Comparison of ENCODE assay signal across 1 cellular context in genomic region chr19:38264486-38265212, GRCh38.
TF ChIP-seq lines count a peak whose summit lies in the region.

TSS of gene SPINT2 (plus strand) at chr19:38264573. CDS start at chr19:38264893, 320 bp downstream.

TF ChIP-seq in HEK293, 187 proteins besides CTCF, POLR2A, EP300 and RAD21 (continued from another document and continues in another):
- no peak for TF ChIP-seq ZNF398 (tag by site-specific recombination; IDR thresholded peaks at IDR 0.05)
- TF ChIP-seq ZNF558 (tag by site-specific recombination; IDR thresholded peaks at IDR 0.05), result no peak
- no peak; the same call in 1 of the 2 replicates for TF ChIP-seq ZSCAN16 (tag by site-specific recombination; IDR thresholded peaks at IDR 0.05)
- peak; percentile 61; the same call in 1 of the 2 replicates for TF ChIP-seq ZNF785 (tag by site-specific recombination; IDR thresholded peaks at IDR 0.05)
- no peak; the same call in 1 of the 2 replicates for TF ChIP-seq PRDM2 (tag by site-specific recombination; IDR thresholded peaks at IDR 0.05; ENCODE audit: borderline replicate concordance)
- TF ChIP-seq ZNF664 (tag by site-specific recombination; IDR thresholded peaks at IDR 0.05), result no peak
- no peak for TF ChIP-seq ZNF473 (tag by site-specific recombination; IDR thresholded peaks at IDR 0.05)
- no peak for TF ChIP-seq ZNF366 (tag by site-specific recombination; conservative IDR thresholded peaks at IDR 0.05)
- peak; percentile 82; the same call in 1 of the 2 replicates for TF ChIP-seq ZBTB7A (tag by site-specific recombination; IDR thresholded peaks at IDR 0.05; ENCODE audit: low read depth)
- TF ChIP-seq GLIS1 (tag by site-specific recombination; IDR thresholded peaks at IDR 0.05), result peak; percentile 60
- no peak for TF ChIP-seq ZNF211 (tag by site-specific recombination; IDR thresholded peaks at IDR 0.05; ENCODE audit: low read depth)
- TF ChIP-seq, protein P1, sequence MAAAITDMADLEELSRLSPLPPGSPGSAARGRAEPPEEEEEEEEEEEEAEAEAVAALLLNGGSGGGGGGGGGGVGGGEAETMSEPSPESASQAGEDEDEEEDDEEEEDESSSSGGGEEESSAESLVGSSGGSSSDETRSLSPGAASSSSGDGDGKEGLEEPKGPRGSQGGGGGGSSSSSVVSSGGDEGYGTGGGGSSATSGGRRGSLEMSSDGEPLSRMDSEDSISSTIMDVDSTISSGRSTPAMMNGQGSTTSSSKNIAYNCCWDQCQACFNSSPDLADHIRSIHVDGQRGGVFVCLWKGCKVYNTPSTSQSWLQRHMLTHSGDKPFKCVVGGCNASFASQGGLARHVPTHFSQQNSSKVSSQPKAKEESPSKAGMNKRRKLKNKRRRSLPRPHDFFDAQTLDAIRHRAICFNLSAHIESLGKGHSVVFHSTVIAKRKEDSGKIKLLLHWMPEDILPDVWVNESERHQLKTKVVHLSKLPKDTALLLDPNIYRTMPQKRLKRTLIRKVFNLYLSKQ (tag by site-specific recombination; IDR thresholded peaks at IDR 0.05; ENCODE audit: borderline replicate concordance), result no peak
- TF ChIP-seq TRIM28 (IDR thresholded peaks at IDR 0.05; ENCODE audit: borderline replicate concordance, low read length), result no peak
- TF ChIP-seq ZBTB20 (tag by site-specific recombination; IDR thresholded peaks at IDR 0.05), result peak; percentile 69; the same call in 1 of the 2 replicates
- TF ChIP-seq MZF1 (tag by site-specific recombination; IDR thresholded peaks at IDR 0.05; ENCODE audit: borderline replicate concordance), result no peak
- no peak for TF ChIP-seq TCF7L2 (IDR thresholded peaks at IDR 0.05; ENCODE audit: borderline replicate concordance, low read depth, low read length)
- no peak for TF ChIP-seq ZNF776 (tag by site-specific recombination; IDR thresholded peaks at IDR 0.05; ENCODE audit: borderline replicate concordance)
- peak; percentile 90 for TF ChIP-seq ZNF600 (tag by site-specific recombination; IDR thresholded peaks at IDR 0.05)
- TF ChIP-seq, protein P2, sequence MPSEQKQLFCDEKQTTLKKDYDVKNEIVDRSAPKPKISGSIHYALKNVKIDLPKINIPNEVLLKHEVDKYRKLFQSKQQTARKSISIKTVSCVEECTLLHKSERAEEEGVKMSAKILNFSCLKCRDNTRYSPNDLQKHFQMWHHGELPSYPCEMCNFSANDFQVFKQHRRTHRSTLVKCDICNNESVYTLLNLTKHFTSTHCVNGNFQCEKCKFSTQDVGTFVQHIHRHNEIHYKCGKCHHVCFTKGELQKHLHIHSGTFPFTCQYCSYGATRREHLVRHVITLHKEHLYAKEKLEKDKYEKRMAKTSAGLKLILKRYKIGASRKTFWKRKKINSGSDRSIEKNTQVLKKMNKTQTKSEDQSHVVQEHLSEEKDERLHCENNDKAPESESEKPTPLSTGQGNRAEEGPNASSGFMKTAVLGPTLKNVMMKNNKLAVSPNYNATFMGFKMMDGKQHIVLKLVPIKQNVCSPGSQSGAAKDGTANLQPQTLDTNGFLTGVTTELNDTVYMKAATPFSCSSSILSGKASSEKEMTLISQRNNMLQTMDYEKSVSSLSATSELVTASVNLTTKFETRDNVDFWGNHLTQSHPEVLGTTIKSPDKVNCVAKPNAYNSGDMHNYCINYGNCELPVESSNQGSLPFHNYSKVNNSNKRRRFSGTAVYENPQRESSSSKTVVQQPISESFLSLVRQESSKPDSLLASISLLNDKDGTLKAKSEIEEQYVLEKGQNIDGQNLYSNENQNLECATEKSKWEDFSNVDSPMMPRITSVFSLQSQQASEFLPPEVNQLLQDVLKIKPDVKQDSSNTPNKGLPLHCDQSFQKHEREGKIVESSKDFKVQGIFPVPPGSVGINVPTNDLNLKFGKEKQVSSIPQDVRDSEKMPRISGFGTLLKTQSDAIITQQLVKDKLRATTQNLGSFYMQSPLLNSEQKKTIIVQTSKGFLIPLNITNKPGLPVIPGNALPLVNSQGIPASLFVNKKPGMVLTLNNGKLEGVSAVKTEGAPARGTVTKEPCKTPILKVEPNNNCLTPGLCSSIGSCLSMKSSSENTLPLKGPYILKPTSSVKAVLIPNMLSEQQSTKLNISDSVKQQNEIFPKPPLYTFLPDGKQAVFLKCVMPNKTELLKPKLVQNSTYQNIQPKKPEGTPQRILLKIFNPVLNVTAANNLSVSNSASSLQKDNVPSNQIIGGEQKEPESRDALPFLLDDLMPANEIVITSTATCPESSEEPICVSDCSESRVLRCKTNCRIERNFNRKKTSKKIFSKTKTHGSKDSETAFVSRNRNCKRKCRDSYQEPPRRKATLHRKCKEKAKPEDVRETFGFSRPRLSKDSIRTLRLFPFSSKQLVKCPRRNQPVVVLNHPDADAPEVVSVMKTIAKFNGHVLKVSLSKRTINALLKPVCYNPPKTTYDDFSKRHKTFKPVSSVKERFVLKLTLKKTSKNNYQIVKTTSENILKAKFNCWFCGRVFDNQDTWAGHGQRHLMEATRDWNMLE (tag by site-specific recombination; conservative IDR thresholded peaks at IDR 0.05; ENCODE audit: low read depth), result no peak
- TF ChIP-seq, protein P3, sequence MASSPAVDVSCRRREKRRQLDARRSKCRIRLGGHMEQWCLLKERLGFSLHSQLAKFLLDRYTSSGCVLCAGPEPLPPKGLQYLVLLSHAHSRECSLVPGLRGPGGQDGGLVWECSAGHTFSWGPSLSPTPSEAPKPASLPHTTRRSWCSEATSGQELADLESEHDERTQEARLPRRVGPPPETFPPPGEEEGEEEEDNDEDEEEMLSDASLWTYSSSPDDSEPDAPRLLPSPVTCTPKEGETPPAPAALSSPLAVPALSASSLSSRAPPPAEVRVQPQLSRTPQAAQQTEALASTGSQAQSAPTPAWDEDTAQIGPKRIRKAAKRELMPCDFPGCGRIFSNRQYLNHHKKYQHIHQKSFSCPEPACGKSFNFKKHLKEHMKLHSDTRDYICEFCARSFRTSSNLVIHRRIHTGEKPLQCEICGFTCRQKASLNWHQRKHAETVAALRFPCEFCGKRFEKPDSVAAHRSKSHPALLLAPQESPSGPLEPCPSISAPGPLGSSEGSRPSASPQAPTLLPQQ (tag by site-specific recombination; IDR thresholded peaks at IDR 0.05), result peak; percentile 86
- peak; percentile 64; the same call in 1 of the 2 replicates for TF ChIP-seq INSM2 (tag by site-specific recombination; IDR thresholded peaks at IDR 0.05)
- no peak for TF ChIP-seq ZNF585B (tag by site-specific recombination; IDR thresholded peaks at IDR 0.05)
- TF ChIP-seq ZNF214 (tag by site-specific recombination; IDR thresholded peaks at IDR 0.05; ENCODE audit: borderline replicate concordance), result no peak
- TF ChIP-seq ZBTB17 (tag by site-specific recombination; IDR thresholded peaks at IDR 0.05), result peak; percentile 99
- TF ChIP-seq ZNF768 (tag by site-specific recombination; IDR thresholded peaks at IDR 0.05), result no peak; the same call in 1 of the 2 replicates
- TF ChIP-seq ZBTB26 (tag by site-specific recombination; optimal IDR thresholded peaks at IDR 0.05), result peak; percentile 99
- TF ChIP-seq, protein P4, sequence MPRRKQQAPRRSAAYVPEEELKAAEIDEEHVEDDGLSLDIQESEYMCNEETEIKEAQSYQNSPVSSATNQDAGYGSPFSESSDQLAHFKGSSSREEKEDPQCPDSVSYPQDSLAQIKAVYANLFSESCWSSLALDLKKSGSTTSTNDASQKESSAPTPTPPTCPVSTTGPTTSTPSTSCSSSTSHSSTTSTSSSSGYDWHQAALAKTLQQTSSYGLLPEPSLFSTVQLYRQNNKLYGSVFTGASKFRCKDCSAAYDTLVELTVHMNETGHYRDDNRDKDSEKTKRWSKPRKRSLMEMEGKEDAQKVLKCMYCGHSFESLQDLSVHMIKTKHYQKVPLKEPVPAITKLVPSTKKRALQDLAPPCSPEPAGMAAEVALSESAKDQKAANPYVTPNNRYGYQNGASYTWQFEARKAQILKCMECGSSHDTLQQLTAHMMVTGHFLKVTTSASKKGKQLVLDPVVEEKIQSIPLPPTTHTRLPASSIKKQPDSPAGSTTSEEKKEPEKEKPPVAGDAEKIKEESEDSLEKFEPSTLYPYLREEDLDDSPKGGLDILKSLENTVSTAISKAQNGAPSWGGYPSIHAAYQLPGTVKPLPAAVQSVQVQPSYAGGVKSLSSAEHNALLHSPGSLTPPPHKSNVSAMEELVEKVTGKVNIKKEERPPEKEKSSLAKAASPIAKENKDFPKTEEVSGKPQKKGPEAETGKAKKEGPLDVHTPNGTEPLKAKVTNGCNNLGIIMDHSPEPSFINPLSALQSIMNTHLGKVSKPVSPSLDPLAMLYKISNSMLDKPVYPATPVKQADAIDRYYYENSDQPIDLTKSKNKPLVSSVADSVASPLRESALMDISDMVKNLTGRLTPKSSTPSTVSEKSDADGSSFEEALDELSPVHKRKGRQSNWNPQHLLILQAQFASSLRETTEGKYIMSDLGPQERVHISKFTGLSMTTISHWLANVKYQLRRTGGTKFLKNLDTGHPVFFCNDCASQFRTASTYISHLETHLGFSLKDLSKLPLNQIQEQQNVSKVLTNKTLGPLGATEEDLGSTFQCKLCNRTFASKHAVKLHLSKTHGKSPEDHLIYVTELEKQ (tag by site-specific recombination; IDR thresholded peaks at IDR 0.05; ENCODE audit: borderline replicate concordance), result no peak
- no peak for TF ChIP-seq ZNF426 (tag by site-specific recombination; IDR thresholded peaks at IDR 0.05)
- no peak for TF ChIP-seq ZNF645 (tag by site-specific recombination; IDR thresholded peaks at IDR 0.05)
- no peak; the same call in none of the 2 replicates for TF ChIP-seq WT1 (tag by site-specific recombination; IDR thresholded peaks at IDR 0.05)
